In the genomic region with DNA sequence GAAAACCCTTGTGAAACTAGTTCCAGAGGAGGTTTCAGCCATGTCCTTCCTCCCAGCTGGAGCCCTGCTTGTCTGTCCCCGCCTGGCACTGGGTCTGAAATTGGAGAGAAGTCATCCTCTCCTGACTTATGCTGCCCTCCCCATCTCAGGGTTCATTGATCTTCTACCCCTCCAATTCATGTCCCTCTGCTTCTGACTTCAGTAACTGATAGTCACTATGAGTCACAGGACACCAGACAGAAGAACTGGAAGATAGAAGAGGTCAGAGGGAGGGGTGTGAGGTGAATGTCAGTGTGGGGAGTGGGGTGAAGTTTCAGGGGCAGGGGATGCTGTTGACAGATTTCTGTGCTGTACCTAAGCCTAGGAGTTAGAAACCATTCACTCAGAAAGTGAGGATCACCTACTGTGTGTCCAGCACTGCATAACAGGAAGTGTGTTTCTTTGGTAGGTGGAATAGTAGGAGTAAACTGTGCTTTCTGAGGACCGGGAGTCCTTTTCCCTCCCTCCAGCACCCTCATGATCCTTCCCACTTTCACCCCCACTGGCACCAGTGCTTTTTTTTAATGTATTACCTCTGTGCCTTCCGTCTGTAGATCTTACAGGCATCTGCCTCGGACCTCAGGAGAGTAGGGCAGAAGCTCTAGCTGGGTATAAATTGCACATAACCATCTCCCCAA, we compare ENCODE assay signal across 1 cellular context.
TF ChIP-seq lines count a peak whose summit lies in the region.

No MANE protein-coding gene starts in this region.

TF ChIP-seq in K562, 482 proteins besides CTCF, POLR2A, EP300 and RAD21 (continued from another document):
- TF ChIP-seq FOS (IDR thresholded peaks at IDR 0.05; ENCODE audit: extremely low read depth, insufficient read length) (no peak), ZBTB7A (IDR thresholded peaks at IDR 0.05; ENCODE audit: borderline replicate concordance, control insufficient read depth, low read depth, low read length) (peak; percentile 91; the same call in 1 of the 2 replicates), DPF2 (IDR thresholded peaks at IDR 0.05) (peak; percentile 95), SAFB (IDR thresholded peaks at IDR 0.05; ENCODE audit: borderline replicate concordance, low read depth, low read length) (no peak), TGIF2 (CRISPR knock-in tag; IDR thresholded peaks at IDR 0.05) (no peak), WHSC1 (IDR thresholded peaks at IDR 0.05; ENCODE audit: low read length) (no peak), BRD4 (IDR thresholded peaks at IDR 0.05) (0 out of 2 replicates have a peak, but pooled peaks have one; percentile 34), MBD2 (IDR thresholded peaks at IDR 0.05; ENCODE audit: borderline replicate concordance, low read depth) (peak; percentile 39; the same call in 1 of the 2 replicates), PRMT5 (CRISPR knock-in tag; IDR thresholded peaks at IDR 0.05) (no peak), SOX6 (IDR thresholded peaks at IDR 0.05) (no peak), JUN (IDR thresholded peaks at IDR 0.05; ENCODE audit: borderline replicate concordance, low read depth, low read length) (peak; percentile 51; the same call in 1 of the 2 replicates), JUN (CRISPR knock-in tag; IDR thresholded peaks at IDR 0.05; ENCODE audit: borderline replicate concordance) (no peak), KAT7 (CRISPR knock-in tag; IDR thresholded peaks at IDR 0.05; ENCODE audit: borderline replicate concordance) (no peak), RBM14 (IDR thresholded peaks at IDR 0.05; ENCODE audit: borderline replicate concordance, insufficient read depth, low read depth, low read length) (no peak)
- TF ChIP-seq, protein P1, sequence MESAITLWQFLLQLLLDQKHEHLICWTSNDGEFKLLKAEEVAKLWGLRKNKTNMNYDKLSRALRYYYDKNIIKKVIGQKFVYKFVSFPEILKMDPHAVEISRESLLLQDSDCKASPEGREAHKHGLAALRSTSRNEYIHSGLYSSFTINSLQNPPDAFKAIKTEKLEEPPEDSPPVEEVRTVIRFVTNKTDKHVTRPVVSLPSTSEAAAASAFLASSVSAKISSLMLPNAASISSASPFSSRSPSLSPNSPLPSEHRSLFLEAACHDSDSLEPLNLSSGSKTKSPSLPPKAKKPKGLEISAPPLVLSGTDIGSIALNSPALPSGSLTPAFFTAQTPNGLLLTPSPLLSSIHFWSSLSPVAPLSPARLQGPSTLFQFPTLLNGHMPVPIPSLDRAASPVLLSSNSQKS (CRISPR knock-in tag; IDR thresholded peaks at IDR 0.05), result no peak
- TF ChIP-seq, protein P2, sequence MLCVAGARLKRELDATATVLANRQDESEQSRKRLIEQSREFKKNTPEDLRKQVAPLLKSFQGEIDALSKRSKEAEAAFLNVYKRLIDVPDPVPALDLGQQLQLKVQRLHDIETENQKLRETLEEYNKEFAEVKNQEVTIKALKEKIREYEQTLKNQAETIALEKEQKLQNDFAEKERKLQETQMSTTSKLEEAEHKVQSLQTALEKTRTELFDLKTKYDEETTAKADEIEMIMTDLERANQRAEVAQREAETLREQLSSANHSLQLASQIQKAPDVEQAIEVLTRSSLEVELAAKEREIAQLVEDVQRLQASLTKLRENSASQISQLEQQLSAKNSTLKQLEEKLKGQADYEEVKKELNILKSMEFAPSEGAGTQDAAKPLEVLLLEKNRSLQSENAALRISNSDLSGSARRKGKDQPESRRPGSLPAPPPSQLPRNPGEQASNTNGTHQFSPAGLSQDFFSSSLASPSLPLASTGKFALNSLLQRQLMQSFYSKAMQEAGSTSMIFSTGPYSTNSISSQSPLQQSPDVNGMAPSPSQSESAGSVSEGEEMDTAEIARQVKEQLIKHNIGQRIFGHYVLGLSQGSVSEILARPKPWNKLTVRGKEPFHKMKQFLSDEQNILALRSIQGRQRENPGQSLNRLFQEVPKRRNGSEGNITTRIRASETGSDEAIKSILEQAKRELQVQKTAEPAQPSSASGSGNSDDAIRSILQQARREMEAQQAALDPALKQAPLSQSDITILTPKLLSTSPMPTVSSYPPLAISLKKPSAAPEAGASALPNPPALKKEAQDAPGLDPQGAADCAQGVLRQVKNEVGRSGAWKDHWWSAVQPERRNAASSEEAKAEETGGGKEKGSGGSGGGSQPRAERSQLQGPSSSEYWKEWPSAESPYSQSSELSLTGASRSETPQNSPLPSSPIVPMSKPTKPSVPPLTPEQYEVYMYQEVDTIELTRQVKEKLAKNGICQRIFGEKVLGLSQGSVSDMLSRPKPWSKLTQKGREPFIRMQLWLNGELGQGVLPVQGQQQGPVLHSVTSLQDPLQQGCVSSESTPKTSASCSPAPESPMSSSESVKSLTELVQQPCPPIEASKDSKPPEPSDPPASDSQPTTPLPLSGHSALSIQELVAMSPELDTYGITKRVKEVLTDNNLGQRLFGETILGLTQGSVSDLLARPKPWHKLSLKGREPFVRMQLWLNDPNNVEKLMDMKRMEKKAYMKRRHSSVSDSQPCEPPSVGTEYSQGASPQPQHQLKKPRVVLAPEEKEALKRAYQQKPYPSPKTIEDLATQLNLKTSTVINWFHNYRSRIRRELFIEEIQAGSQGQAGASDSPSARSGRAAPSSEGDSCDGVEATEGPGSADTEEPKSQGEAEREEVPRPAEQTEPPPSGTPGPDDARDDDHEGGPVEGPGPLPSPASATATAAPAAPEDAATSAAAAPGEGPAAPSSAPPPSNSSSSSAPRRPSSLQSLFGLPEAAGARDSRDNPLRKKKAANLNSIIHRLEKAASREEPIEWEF (CRISPR knock-in tag; IDR thresholded peaks at IDR 0.05), result peak; percentile 86; the same call in 1 of the 2 replicates
- TF ChIP-seq, protein P3, sequence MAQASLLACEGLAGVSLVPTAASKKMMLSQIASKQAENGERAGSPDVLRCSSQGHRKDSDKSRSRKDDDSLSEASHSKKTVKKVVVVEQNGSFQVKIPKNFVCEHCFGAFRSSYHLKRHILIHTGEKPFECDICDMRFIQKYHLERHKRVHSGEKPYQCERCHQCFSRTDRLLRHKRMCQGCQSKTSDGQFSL (CRISPR knock-in tag; IDR thresholded peaks at IDR 0.05), result no peak
- TF ChIP-seq, protein P3 (tag; IDR thresholded peaks at IDR 0.05), result no peak
- TF ChIP-seq, protein P4, sequence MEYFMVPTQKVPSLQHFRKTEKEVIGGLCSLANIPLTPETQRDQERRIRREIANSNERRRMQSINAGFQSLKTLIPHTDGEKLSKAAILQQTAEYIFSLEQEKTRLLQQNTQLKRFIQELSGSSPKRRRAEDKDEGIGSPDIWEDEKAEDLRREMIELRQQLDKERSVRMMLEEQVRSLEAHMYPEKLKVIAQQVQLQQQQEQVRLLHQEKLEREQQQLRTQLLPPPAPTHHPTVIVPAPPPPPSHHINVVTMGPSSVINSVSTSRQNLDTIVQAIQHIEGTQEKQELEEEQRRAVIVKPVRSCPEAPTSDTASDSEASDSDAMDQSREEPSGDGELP (CRISPR knock-in tag; IDR thresholded peaks at IDR 0.05; ENCODE audit: borderline replicate concordance), result peak; percentile 37; the same call in 1 of the 2 replicates
